8 cellular contexts compared by ENCODE assay signal in the genomic region with DNA sequence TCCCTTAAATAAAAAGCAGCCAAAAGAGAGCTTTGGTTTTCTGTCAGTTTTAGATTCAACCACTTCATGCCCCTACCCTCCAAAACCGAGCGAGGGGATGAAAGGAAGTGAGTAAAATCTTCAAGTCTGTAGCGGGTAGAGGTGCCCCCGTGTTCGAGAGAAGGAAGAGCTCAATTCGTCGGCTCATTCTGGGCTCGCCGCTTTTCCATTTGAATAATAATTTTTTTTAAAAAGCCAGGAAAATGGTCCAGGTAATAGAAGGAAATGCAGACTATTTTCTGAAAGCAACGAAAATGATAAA.
DNase-seq lines count a peak whose midpoint lies in the region; ATAC-seq, FAIRE-seq and TF ChIP-seq lines count a peak whose summit lies in the region.

No MANE protein-coding gene starts in this region.

- peak overlapping the region; percentile 92 for H3K9ac ChIP-seq in astrocyte (ENCODE audit: low read length)

- H3K27me3 Mint-ChIP-seq in astrocyte (ENCODE audit: low read depth, unreplicated experiment), result no peaks in the 10 kb centered on the region

- H3K36me3 Mint-ChIP-seq in astrocyte (ENCODE audit: low read depth, unreplicated experiment), result no peaks in the 10 kb centered on the region

- peaks cover 46% of the 10 kb centered on the region for H4K20me1 ChIP-seq in astrocyte (ENCODE audit: insufficient read depth, low read length)

- H3K4me3 ChIP-seq in right atrium auricular region (peak overlapping the region; percentile 71 to 74), astrocyte (ENCODE audit: insufficient read depth, low read depth, low read length) (peak overlapping the region; percentile 78), lung (peak overlapping the region; percentile 95)

- 1% methylated on average over 10 of the region's 10 CpGs for WGBS in lung, 2 donors

- H3K27ac Mint-ChIP-seq in astrocyte (ENCODE audit: unreplicated experiment), result peak overlapping the region; percentile 95

- H3K79me2 ChIP-seq in astrocyte (ENCODE audit: insufficient read depth, low read length), result peaks cover 60% of the 10 kb centered on the region

- H3K4me1 Mint-ChIP-seq in astrocyte (ENCODE audit: low read depth, unreplicated experiment), result peaks cover 19% of the 10 kb centered on the region

- intact Hi-C loops in cardiac septum (cut with DNase I), result loop anchor here (5.0 to 10.0 kb wide), 3 partner anchors 301 to 653 kb away; no protein-coding TSS in a partner anchor

- H3K36me3 ChIP-seq in right atrium auricular region, result no peaks in the 10 kb centered on the region
- H3K36me3 ChIP-seq in astrocyte (ENCODE audit: insufficient read depth, low read length), result peaks cover 5% of the 10 kb centered on the region
- H3K36me3 ChIP-seq in lung (ENCODE audit: control insufficient read depth in 2 of 2, insufficient read depth in 2 of 2, low read length in 2 of 2), result no peaks in the 10 kb centered on the region

- no peak for DNase-seq in right atrium auricular region (ENCODE audit: low spot score)
- DNase-seq in cardiac septum (ENCODE audit: low spot score), result no peak
- DNase-seq in astrocyte (ENCODE audit: low read depth), result no peak
- no peak for DNase-seq in lung (ENCODE audit: low spot score)
- DNase-seq in NCI-H2196 (lab: John Stamatoyannopoulos, UW; ENCODE audit: unreplicated experiment), result no peak
- DNase-seq in MV-4-11 (lab: John Stamatoyannopoulos, UW), result no peak
- DNase-seq in foreskin melanocyte, result no peak
- no peak for DNase-seq in Kasumi-1 (lab: John Stamatoyannopoulos, UW)

- H3K27ac ChIP-seq in right atrium auricular region (peak overlapping the region in 1 of 2 donors; percentile 74), astrocyte (ENCODE audit: low read depth, low read length) (peak overlapping the region; percentile 83), lung (ENCODE audit: low read depth in 1 of 2, low read length in 1 of 2) (no peak overlapping the region)

- H3K27me3 ChIP-seq in right atrium auricular region, result no peaks in the 10 kb centered on the region
- H3K27me3 ChIP-seq in astrocyte (ENCODE audit: insufficient read depth, low read length), result no peaks in the 10 kb centered on the region
- H3K27me3 ChIP-seq in lung (ENCODE audit: control insufficient read depth, insufficient read depth), result no peaks in the 10 kb centered on the region

- no peaks in the 10 kb centered on the region for H3K9me3 Mint-ChIP-seq in astrocyte (ENCODE audit: unreplicated experiment)

- H3K9me3 ChIP-seq in right atrium auricular region (no peaks in the 10 kb centered on the region), astrocyte (ENCODE audit: insufficient read depth, low read depth, low read length) (no peaks in the 10 kb centered on the region), lung (ENCODE audit: control insufficient read depth in 2 of 2, insufficient read depth in 1 of 2, low read length in 1 of 2) (no peaks in the 10 kb centered on the region)

- H3K4me1 ChIP-seq in right atrium auricular region, result peaks cover 0 to 21% of the 10 kb centered on the region in 2 donors
- H3K4me1 ChIP-seq in astrocyte (ENCODE audit: insufficient read depth, low read length), result peaks cover 5% of the 10 kb centered on the region
- no peaks in the 10 kb centered on the region for H3K4me1 ChIP-seq in lung (ENCODE audit: control insufficient read depth in 2 of 2, insufficient read depth in 2 of 2, low read length in 2 of 2)

- TF ChIP-seq CTCF in right atrium auricular region (IDR thresholded peaks at IDR 0.05), result no peak
- TF ChIP-seq CTCF in astrocyte (IDR thresholded peaks at IDR 0.05; ENCODE audit: insufficient read depth, low read depth, low read length), result no peak
- TF ChIP-seq CTCF in lung (IDR thresholded peaks at IDR 0.05; ENCODE audit: control extremely low read depth, extremely low read depth), result no peak

- peak overlapping the region; percentile 93 for H3K4me2 ChIP-seq in astrocyte (ENCODE audit: low read length)

- peak overlapping the region; percentile 99 for H3K4me3 Mint-ChIP-seq in astrocyte (ENCODE audit: unreplicated experiment)

- no peak for FAIRE-seq in astrocyte (lab: Jason Lieb, UNC)

- peak overlapping the region; percentile 57 for H2AFZ ChIP-seq in astrocyte (ENCODE audit: low read depth, low read length)

- no peak for ATAC-seq in lung (ENCODE audit: insufficient read depth, low FRiP score)
